In the genomic region with DNA sequence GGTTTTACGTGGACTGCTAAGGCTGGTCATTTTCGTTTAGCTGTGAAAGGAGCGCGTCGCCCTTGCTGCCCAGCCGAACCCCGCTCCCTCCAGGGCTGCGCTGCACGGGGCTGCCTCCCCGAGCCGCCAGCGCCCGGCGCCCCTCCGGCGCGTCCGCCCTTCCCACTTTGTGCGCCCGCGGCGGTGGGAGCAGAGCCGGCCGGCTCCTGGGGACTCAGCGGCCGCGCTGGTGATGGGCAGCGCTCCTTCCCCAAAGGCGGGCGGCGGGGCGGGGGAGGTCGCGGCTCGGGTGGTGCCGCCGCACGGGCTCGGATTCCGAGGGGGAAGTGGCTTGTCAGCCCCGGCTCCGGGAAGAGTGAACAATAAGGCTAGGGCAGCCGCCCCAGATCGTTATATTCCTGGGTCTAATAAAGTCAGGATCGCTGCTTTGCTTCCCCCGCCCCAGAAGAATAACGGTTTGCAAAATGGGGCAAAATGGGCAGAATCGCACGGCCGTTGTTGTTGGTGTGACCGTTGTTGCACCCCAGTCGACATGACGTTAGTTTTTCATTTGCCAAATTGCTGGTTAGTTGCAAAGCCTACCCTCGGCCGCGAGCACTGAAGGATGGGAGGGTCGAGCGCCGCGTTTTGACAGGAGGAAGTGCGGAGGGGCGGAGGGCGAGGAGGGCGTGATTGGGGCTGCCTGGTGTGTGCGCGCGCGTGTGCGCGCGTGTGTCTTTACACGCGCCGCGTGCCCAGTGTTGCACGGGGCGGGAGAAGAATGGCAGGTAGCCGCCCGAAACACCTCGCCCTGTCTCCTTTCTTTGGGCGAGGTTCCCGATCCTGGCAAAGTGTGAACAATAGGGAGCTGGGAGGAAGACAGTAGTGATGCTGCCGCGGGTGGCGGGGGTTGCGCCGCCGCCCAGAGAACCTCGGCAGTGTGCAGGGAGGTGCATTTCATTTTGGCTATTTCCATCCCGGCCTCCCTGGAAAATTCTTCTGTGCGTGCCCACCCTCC, we compare ENCODE assay signal across 1 cellular context.
TF ChIP-seq lines count a peak whose summit lies in the region.

No MANE protein-coding gene starts in this region.

TF ChIP-seq in IMR-90, 13 proteins besides CTCF, POLR2A, EP300 and RAD21 (continued from another document):
- TF ChIP-seq ELK1 (IDR thresholded peaks at IDR 0.05; ENCODE audit: borderline replicate concordance, low read depth, low read length) (no peak), MAFK (IDR thresholded peaks at IDR 0.05; ENCODE audit: low read depth, low read length) (no peak), BHLHE40 (IDR thresholded peaks at IDR 0.05; ENCODE audit: low read depth, low read length) (no peak), FOS (IDR thresholded peaks at IDR 0.05; ENCODE audit: low read depth, low read length) (no peak), CEBPB (IDR thresholded peaks at IDR 0.05; ENCODE audit: low read depth, low read length) (no peak), CHD1 (IDR thresholded peaks at IDR 0.05; ENCODE audit: low read depth, low read length) (no peak), RFX5 (IDR thresholded peaks at IDR 0.05; ENCODE audit: low read depth, low read length) (no peak), MXI1 (IDR thresholded peaks at IDR 0.05; ENCODE audit: borderline replicate concordance, low read depth, low read length) (no peak)
